Comparison of ENCODE assay signal across 9 cellular contexts in the genomic region with DNA sequence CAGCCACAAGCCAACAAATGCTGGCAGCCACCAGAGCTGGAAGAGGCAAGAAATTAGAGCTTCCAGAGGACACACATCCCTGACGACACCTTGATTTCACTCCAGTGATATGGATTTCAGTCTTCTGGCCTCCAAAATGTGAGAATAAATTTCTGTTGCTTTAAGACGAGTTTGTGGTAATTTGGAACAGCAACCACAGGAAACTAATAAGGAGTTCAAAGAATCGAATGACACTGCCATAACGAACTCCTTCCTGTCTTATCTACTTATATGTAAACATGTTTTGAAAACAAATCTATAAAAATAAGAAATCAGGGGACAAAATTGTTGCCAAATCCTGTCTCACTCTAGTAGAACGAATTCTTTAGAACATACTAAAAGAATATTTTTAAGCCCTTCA.
"Had no signal": no experiment of that assay in that cellular context is flagged by ENCODE, and none has a peak within 500 bp of the region (broad histone marks: within the 10 kb centered on the region; RNA-seq: fewer than 3 reads in every experiment).

No MANE protein-coding gene starts in this region.

- H3K4me3 ChIP-seq: GM23338 had no signal

- DNase-seq: H9, HCEC 1CT, IMR-90, KBM-7 had no signal

- H3K4me3 Mint-ChIP-seq: GM23338, H9 had no signal

- H3K27ac ChIP-seq: KMS-11 had no signal

- H3K4me1 Mint-ChIP-seq: GM23338, H9 had no signal

- H3K27ac Mint-ChIP-seq: GM23338, H9 had no signal

- FAIRE-seq: H1, H54, HTR-8/SVneo had no signal

- ATAC-seq: GM23338 had no signal
